16 cellular contexts compared by ENCODE assay signal in genomic region chr3:179991104-179991503, GRCh38.
"Had no signal": no experiment of that assay in that cellular context is flagged by ENCODE, and none has a peak within 500 bp of the region (broad histone marks: within the 10 kb centered on the region; RNA-seq: fewer than 3 reads in every experiment).

No MANE protein-coding gene starts in this region.

- H3K27ac ChIP-seq: esophagus squamous epithelium, neural progenitor cell, suprapubic skin, upper lobe of left lung, WERI-Rb-1 had no signal

- DNase-seq: activated CD4-positive, alpha-beta T cell treated with anti-CD3 and anti-CD28 coated beads, Interleukin-2, amount 50 U/mL, for 48 hours; activated gamma-delta T cell; effector CD8-positive, alpha-beta T cell; esophagus squamous epithelium; left cardiac atrium; mesendoderm; naive thymus-derived CD4-positive, alpha-beta T cell; stimulated activated CD4-positive, alpha-beta T cell treated with anti-CD3 and anti-CD28 coated beads, Interleukin-12 subunit alpha, Interleukin-12 subunit beta, amount 100 ng/mL, for 4 hours; stimulated activated CD4-positive, alpha-beta T cell treated with anti-CD3 and anti-CD28 coated beads, Interleukin-1b, Interleukin-23, amount 100 ng/mL, for 48 hours; stimulated activated CD8-positive, alpha-beta memory T cell treated with anti-CD3 and anti-CD28 coated beads, Interleukin-4, amount 100 ng/mL, for 48 hours; stimulated activated naive CD8-positive, alpha-beta T cell treated with anti-CD3 and anti-CD28 coated beads, Interleukin-15, Interleukin-2, amounts not matched to agents 100 U/mL and 50 U/mL, for 24 hours; upper lobe of left lung; WERI-Rb-1 had no signal

- ATAC-seq: left cardiac atrium; naive thymus-derived CD4-positive, alpha-beta T cell; stimulated activated naive CD8-positive, alpha-beta T cell treated with anti-CD3 and anti-CD28 coated beads, Interleukin-15, Interleukin-2, amounts not matched to agents 100 U/mL and 50 U/mL, for 24 hours had no signal

- FAIRE-seq: bronchial epithelial cell had no signal
